Comparison of ENCODE assay signal across 19 cellular contexts in the genomic region with DNA sequence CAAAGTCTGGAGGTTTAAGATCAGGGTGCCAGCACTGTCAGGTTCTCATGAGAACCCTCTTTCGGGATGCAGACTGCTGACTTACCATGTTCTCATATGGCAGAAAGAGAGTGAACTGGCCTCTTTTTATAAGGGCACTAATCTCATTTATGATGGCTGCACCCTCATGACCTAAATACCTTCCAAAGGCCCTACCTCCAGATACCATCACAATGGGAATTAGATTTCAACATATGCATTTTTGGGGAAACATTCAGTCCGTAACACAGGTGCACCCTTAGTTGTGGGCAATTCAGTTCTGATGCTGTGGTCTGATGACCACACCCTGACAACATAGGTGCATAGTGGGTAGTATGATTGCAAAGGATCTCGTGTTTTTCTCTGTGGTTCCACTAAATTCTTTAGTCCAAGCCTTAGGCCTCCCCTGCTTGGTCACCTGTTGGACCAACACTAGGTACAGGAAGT. TPM values are rescaled to one million over a fixed set of nuclear protein-coding genes. Genes with fewer than 3 reads are reported as not detected.
DNase-seq lines count a peak whose midpoint lies in the region; ATAC-seq and TF ChIP-seq lines count a peak whose summit lies in the region.
"Had no signal": no experiment of that assay in that cellular context is flagged by ENCODE, and none has a peak within 500 bp of the region (broad histone marks: within the 10 kb centered on the region; RNA-seq: fewer than 3 reads in every experiment).

No MANE protein-coding gene starts in this region.

- no peaks in the 10 kb centered on the region for H3K9me2 ChIP-seq in DOHH2 (replicated peaks; ENCODE audit: control insufficient read depth, low read length)

- no peaks in the 10 kb centered on the region for H4K20me1 ChIP-seq in DOHH2 (ENCODE audit: control insufficient read depth, insufficient read depth, low read depth, low read length)

- no peaks in the 10 kb centered on the region for H3K36me3 ChIP-seq in DOHH2 (ENCODE audit: control insufficient read depth, low read length)
- no peaks in the 10 kb centered on the region for H3K36me3 ChIP-seq in right lobe of liver

- no peak for TF ChIP-seq CTCF in DOHH2 (IDR thresholded peaks at IDR 0.05; ENCODE audit: low read depth, low read length, poor library complexity, severe bottlenecking)
- TF ChIP-seq CTCF in right lobe of liver (IDR thresholded peaks at IDR 0.05), result no peak
- TF ChIP-seq CTCF in foreskin keratinocyte (conservative IDR thresholded peaks at IDR 0.05), result no peak

- H3K27me3 Mint-ChIP-seq in activated CD4-positive, alpha-beta memory T cell treated with anti-CD3 and anti-CD28 coated beads for 36 hours, result no peaks in the 10 kb centered on the region
- no peaks in the 10 kb centered on the region for H3K27me3 Mint-ChIP-seq in activated CD4-positive, alpha-beta memory T cell treated with anti-CD3 and anti-CD28 coated beads, Interleukin-2, amount 10 ng/mL, durations not matched to agents 7 days and 5 days
- no peaks in the 10 kb centered on the region for H3K27me3 Mint-ChIP-seq in activated naive CD8-positive, alpha-beta T cell treated with anti-CD3 and anti-CD28 coated beads for 36 hours
- H3K27me3 Mint-ChIP-seq: B cell; CD4-positive, CD25-positive, alpha-beta regulatory T cell had no signal

- no peaks in the 10 kb centered on the region for H3K9me3 ChIP-seq in DOHH2 (ENCODE audit: control insufficient read depth, insufficient read depth, low read length)
- no peaks in the 10 kb centered on the region for H3K9me3 ChIP-seq in right lobe of liver
- H3K9me3 ChIP-seq: Caco-2 had no signal

- peaks cover 26% of the 10 kb centered on the region for H3K4me1 Mint-ChIP-seq in activated CD4-positive, alpha-beta memory T cell treated with anti-CD3 and anti-CD28 coated beads for 36 hours (ENCODE audit: low read depth)
- peaks cover 11% of the 10 kb centered on the region for H3K4me1 Mint-ChIP-seq in activated CD4-positive, alpha-beta memory T cell treated with anti-CD3 and anti-CD28 coated beads, Interleukin-2, amount 10 ng/mL, durations not matched to agents 7 days and 5 days
- H3K4me1 Mint-ChIP-seq in activated naive CD8-positive, alpha-beta T cell treated with anti-CD3 and anti-CD28 coated beads for 36 hours, result peaks cover 32% of the 10 kb centered on the region

- H3K36me3 Mint-ChIP-seq in activated CD4-positive, alpha-beta memory T cell treated with anti-CD3 and anti-CD28 coated beads for 36 hours, result peaks cover 5% of the 10 kb centered on the region
- H3K36me3 Mint-ChIP-seq in activated CD4-positive, alpha-beta memory T cell treated with anti-CD3 and anti-CD28 coated beads, Interleukin-2, amount 10 ng/mL, durations not matched to agents 7 days and 5 days (ENCODE audit: low read depth), result peaks cover 2% of the 10 kb centered on the region
- H3K36me3 Mint-ChIP-seq in activated naive CD8-positive, alpha-beta T cell treated with anti-CD3 and anti-CD28 coated beads for 36 hours, result peaks cover 13% of the 10 kb centered on the region

- peak overlapping the region; percentile 8 for H3K27ac Mint-ChIP-seq in activated CD4-positive, alpha-beta memory T cell treated with anti-CD3 and anti-CD28 coated beads for 36 hours
- H3K27ac Mint-ChIP-seq in activated CD4-positive, alpha-beta memory T cell treated with anti-CD3 and anti-CD28 coated beads, Interleukin-2, amount 10 ng/mL, durations not matched to agents 7 days and 5 days, result no peak overlapping the region
- peak overlapping the region; percentile 82 for H3K27ac Mint-ChIP-seq in activated naive CD8-positive, alpha-beta T cell treated with anti-CD3 and anti-CD28 coated beads for 36 hours
- H3K27ac Mint-ChIP-seq: B cell; CD4-positive, CD25-positive, alpha-beta regulatory T cell had no signal

- 90% methylated on average over 2 of the region's 3 CpGs for WGBS in right lobe of liver (ENCODE audit: insufficient coverage, low coverage, low lambda C conversion rate, missing lambda C conversion rate)

- H3K27me3 ChIP-seq in DOHH2 (ENCODE audit: control insufficient read depth, low read length) (no peaks in the 10 kb centered on the region), right lobe of liver (no peaks in the 10 kb centered on the region), foreskin keratinocyte (no peaks in the 10 kb centered on the region)
- H3K27me3 ChIP-seq: SJSA1 had no signal

- H3K27ac ChIP-seq in DOHH2 (ENCODE audit: low read depth, low read length) (no peak overlapping the region), right lobe of liver (peak overlapping the region in 2 of 3 donors; percentile 30 to 38), foreskin keratinocyte (no peak overlapping the region)
- H3K27ac ChIP-seq: KMS-11, SJSA1 had no signal

- H3K4me2 ChIP-seq in DOHH2 (ENCODE audit: low read length), result 0 out of 2 replicates have a peak overlapping the region, but pooled peaks have one; percentile 27
- H3K4me2 ChIP-seq: KMS-11 had no signal

- DNase-seq in activated CD4-positive, alpha-beta memory T cell treated with anti-CD3 and anti-CD28 coated beads for 36 hours, result no peak
- DNase-seq in activated CD4-positive, alpha-beta memory T cell treated with anti-CD3 and anti-CD28 coated beads, Interleukin-2, amount 10 ng/mL, durations not matched to agents 7 days and 5 days, result no peak
- DNase-seq in activated naive CD8-positive, alpha-beta T cell treated with anti-CD3 and anti-CD28 coated beads for 36 hours, result no peak
- no peak for DNase-seq in right lobe of liver
- no peak for DNase-seq in foreskin keratinocyte
- DNase-seq in dermis blood vessel endothelial cell, result no peak
- no peak for DNase-seq in NAMALWA (ENCODE audit: low spot score)
- DNase-seq: 8988T; Caco-2; CD4-positive, CD25-positive, alpha-beta regulatory T cell; GDM1; NCI-H1417 treated with DMSO at 0.1 percent for 48 hours; NCI-H1930; NCI-H526 had no signal

- CTCF ChIA-PET in activated CD4-positive, alpha-beta memory T cell treated with anti-CD3 and anti-CD28 coated beads for 36 hours (lab: Charles Lee), result no interaction called here
- CTCF ChIA-PET in activated CD4-positive, alpha-beta memory T cell treated with anti-CD3 and anti-CD28 coated beads, Interleukin-2, amount 10 ng/mL, durations not matched to agents 7 days and 5 days (lab: Charles Lee), result no interaction called here

- no peak overlapping the region for H3K4me3 ChIP-seq in DOHH2 (ENCODE audit: low read length)
- H3K4me3 ChIP-seq in right lobe of liver, result no peak overlapping the region
- H3K4me3 ChIP-seq: SJSA1 had no signal

- intact Hi-C loops in activated CD4-positive, alpha-beta memory T cell treated with anti-CD3 and anti-CD28 coated beads for 36 hours (cut with micrococcal nuclease), result no loop called here
- intact Hi-C loops in right lobe of liver (cut with DNase I), result no loop called here

- H3F3A ChIP-seq in DOHH2 (ENCODE audit: control insufficient read depth, insufficient read depth), result 0 out of 2 replicates have a peak, but pooled peaks cover 2% of the 10 kb centered on the region

- no peak for ATAC-seq in right lobe of liver
- no peak for ATAC-seq in foreskin keratinocyte
- ATAC-seq: Panc1 had no signal

- peaks cover 9% of the 10 kb centered on the region; the same call in 1 of the 2 replicates for H3K79me2 ChIP-seq in DOHH2 (ENCODE audit: control insufficient read depth, low read length)

- H3K4me3 Mint-ChIP-seq in activated CD4-positive, alpha-beta memory T cell treated with anti-CD3 and anti-CD28 coated beads for 36 hours, result no peak overlapping the region
- H3K4me3 Mint-ChIP-seq in activated CD4-positive, alpha-beta memory T cell treated with anti-CD3 and anti-CD28 coated beads, Interleukin-2, amount 10 ng/mL, durations not matched to agents 7 days and 5 days, result no peak overlapping the region
- H3K4me3 Mint-ChIP-seq in activated naive CD8-positive, alpha-beta T cell treated with anti-CD3 and anti-CD28 coated beads for 36 hours, result peak overlapping the region; percentile 33
- H3K4me3 Mint-ChIP-seq: B cell had no signal

- H3K4me1 ChIP-seq in DOHH2 (ENCODE audit: control insufficient read depth, low read length), result peaks cover 12% of the 10 kb centered on the region
- peaks cover 0 to 7% (median 3%) of the 10 kb centered on the region in 4 donors for H3K4me1 ChIP-seq in right lobe of liver
- peaks cover 14% of the 10 kb centered on the region for H3K4me1 ChIP-seq in foreskin keratinocyte
- H3K4me1 ChIP-seq: Caco-2, SJSA1 had no signal

- TF ChIP-seq POLR2A in right lobe of liver (IDR thresholded peaks at IDR 0.05), result no peak

- POLR2A ChIA-PET in activated CD4-positive, alpha-beta memory T cell treated with anti-CD3 and anti-CD28 coated beads for 36 hours (lab: Charles Lee), result no interaction called here
- POLR2A ChIA-PET in activated CD4-positive, alpha-beta memory T cell treated with anti-CD3 and anti-CD28 coated beads, Interleukin-2, amount 10 ng/mL, durations not matched to agents 7 days and 5 days (lab: Charles Lee), result no interaction called here

- no peaks in the 10 kb centered on the region for H3K9me3 Mint-ChIP-seq in activated CD4-positive, alpha-beta memory T cell treated with anti-CD3 and anti-CD28 coated beads for 36 hours
- no peaks in the 10 kb centered on the region for H3K9me3 Mint-ChIP-seq in activated CD4-positive, alpha-beta memory T cell treated with anti-CD3 and anti-CD28 coated beads, Interleukin-2, amount 10 ng/mL, durations not matched to agents 7 days and 5 days
- H3K9me3 Mint-ChIP-seq in activated naive CD8-positive, alpha-beta T cell treated with anti-CD3 and anti-CD28 coated beads for 36 hours, result peaks cover 3% of the 10 kb centered on the region
- H3K9me3 Mint-ChIP-seq: CD4-positive, CD25-positive, alpha-beta regulatory T cell had no signal

RNA-seq across cellular contexts. Expression of gene GARRE1, which starts 33.4 kb away (rescaled TPM):
- total RNA-seq in activated CD4-positive, alpha-beta memory T cell treated with anti-CD3 and anti-CD28 coated beads for 36 hours, result 10 to 100 TPM; 11.7 to 11.9 TPM
- total RNA-seq in activated CD4-positive, alpha-beta memory T cell treated with anti-CD3 and anti-CD28 coated beads, Interleukin-2, amount 10 ng/mL, durations not matched to agents 7 days and 5 days, result 10 to 100 TPM; 14.3 to 14.4 TPM
- 1 to 10 TPM; 7.5 to 9.7 TPM for total RNA-seq in activated naive CD8-positive, alpha-beta T cell treated with anti-CD3 and anti-CD28 coated beads for 36 hours
- 10 to 100 TPM in 2 of 6 experiments, 1 to 10 TPM in 4; 8.1 to 19.4 (median 9.5) TPM for total RNA-seq in right lobe of liver
- total RNA-seq in foreskin keratinocyte, result 9.9 and 11.1 TPM in 2 replicates
- polyA plus RNA-seq in foreskin keratinocyte, result 2.1 and 2.4 TPM in 2 replicates
- 62.1 and 68.6 TPM in 2 replicates for total RNA-seq in dermis blood vessel endothelial cell

Comparison
In these comparisons a context has a peak if more than half of its experiments do, and no peak if none do; other contexts are left out.
1. H3K27ac ChIP-seq: peak in right lobe of liver (2 of 3); none in DOHH2 (single experiment) and foreskin keratinocyte (single experiment).